In the genomic region with DNA sequence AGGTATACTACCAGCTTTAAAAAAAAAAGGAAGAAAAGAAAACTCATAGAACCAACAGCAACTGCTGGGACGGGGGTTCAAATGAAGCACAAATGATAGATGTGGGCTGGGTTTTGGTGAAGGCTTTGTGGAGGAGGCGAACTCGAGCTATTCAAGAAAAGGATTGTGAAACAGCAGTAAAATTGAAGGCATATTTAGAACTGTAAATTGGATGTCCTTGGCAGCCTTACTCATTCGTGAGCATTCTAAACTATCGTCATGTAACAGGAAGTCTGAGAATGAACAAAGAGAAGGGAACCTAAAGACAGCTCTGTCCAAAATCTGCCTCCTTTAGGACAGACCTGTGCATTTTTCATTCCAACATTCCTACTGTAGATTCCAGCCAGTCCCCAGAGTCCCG, we compare ENCODE assay signal across 1 cellular context.
TF ChIP-seq lines count a peak whose summit lies in the region.

No MANE protein-coding gene starts in this region.

TF ChIP-seq in SK-N-SH, 30 proteins besides CTCF, POLR2A, EP300 and RAD21:
- TF ChIP-seq, protein P1, sequence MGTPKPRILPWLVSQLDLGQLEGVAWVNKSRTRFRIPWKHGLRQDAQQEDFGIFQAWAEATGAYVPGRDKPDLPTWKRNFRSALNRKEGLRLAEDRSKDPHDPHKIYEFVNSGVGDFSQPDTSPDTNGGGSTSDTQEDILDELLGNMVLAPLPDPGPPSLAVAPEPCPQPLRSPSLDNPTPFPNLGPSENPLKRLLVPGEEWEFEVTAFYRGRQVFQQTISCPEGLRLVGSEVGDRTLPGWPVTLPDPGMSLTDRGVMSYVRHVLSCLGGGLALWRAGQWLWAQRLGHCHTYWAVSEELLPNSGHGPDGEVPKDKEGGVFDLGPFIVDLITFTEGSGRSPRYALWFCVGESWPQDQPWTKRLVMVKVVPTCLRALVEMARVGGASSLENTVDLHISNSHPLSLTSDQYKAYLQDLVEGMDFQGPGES (IDR thresholded peaks at IDR 0.05; ENCODE audit: low read depth, low read length): no peak
- TF ChIP-seq ELF1 (IDR thresholded peaks at IDR 0.05) (no peak), MEF2A (IDR thresholded peaks at IDR 0.05; ENCODE audit: borderline replicate concordance, low read depth) (no peak), GABPA (IDR thresholded peaks at IDR 0.05; ENCODE audit: low read depth) (no peak), CHD2 (IDR thresholded peaks at IDR 0.05; ENCODE audit: low read length, partially characterized antibody) (no peak), RCOR1 (IDR thresholded peaks at IDR 0.05; ENCODE audit: low read length) (no peak)
- TF ChIP-seq, protein P2, sequence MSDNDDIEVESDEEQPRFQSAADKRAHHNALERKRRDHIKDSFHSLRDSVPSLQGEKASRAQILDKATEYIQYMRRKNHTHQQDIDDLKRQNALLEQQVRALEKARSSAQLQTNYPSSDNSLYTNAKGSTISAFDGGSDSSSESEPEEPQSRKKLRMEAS (IDR thresholded peaks at IDR 0.05; ENCODE audit: low read depth): no peak
